Comparison of ENCODE assay signal across 8 cellular contexts in the genomic region with DNA sequence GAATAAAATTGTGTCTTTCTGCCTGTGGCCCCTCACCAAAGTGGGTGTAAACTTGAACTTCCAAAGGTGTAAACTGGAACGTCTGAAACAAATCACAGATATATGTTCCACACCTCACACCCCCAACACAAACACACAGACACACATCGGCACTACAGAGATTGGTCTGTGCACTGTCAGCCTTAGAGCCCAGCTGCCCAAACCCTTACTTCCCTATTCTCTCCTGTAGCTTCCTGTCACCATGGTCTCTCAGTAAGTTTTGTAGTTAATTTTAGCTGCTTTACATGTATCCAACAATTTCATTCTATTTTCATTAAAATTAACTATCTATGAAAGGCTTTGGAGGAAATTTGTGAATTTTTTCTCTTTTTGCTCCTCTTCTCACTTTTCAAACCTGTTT. TPM values are rescaled to one million over a fixed set of nuclear protein-coding genes. Genes with fewer than 3 reads are reported as not detected.
DNase-seq lines count a peak whose midpoint lies in the region; ATAC-seq, FAIRE-seq and TF ChIP-seq lines count a peak whose summit lies in the region.

No MANE protein-coding gene starts in this region.

- H3K4me1 Mint-ChIP-seq in activated T-helper 2 cell treated with anti-CD3 and anti-CD28 coated beads, Interferon-gamma antibody, Interleukin-2, Interleukin-4, amounts not matched to agents 10 μg/mL and 5 μg/mL and 100 μg/mL, durations not matched to agents 14 hours and 24 hours and 36 hours (ENCODE audit: low read depth) = peaks cover 48% of the 10 kb centered on the region

- 16% methylated on average over 2 of the region's 2 CpGs for WGBS in liver

- H3K27me3 ChIP-seq in liver (ENCODE audit: control insufficient read depth in 4 of 4, insufficient read depth in 4 of 4, low read length in 3 of 4) = no peaks in the 10 kb centered on the region

- H3K9ac ChIP-seq in liver (ENCODE audit: low read depth in 1 of 2, low read length in 2 of 2) = peak overlapping the region in 1 of 2 donors; percentile 5

- no peaks in the 10 kb centered on the region for H3K27me3 Mint-ChIP-seq in activated T-helper 2 cell treated with anti-CD3 and anti-CD28 coated beads, Interferon-gamma antibody, Interleukin-2, Interleukin-4, amounts not matched to agents 10 μg/mL and 5 μg/mL and 100 μg/mL, durations not matched to agents 14 hours and 24 hours and 36 hours (ENCODE audit: low read depth)

- H3K4me3 ChIP-seq in liver (ENCODE audit: low read depth in 1 of 3, low read length in 3 of 3) = no peak overlapping the region

- H3K9me3 ChIP-seq in liver (ENCODE audit: control insufficient read depth in 4 of 4, low read length in 3 of 4) = no peaks in the 10 kb centered on the region

- DNase-seq in GM18507 (ENCODE audit: extremely low spot score, insufficient read length, low read depth) (no peak), KG1 (lab: John Stamatoyannopoulos, UW) (peak; percentile 37), T-helper 1 cell (no peak), LoVo (ENCODE audit: low spot score) (no peak)
- DNase-seq in activated naive CD4-positive, alpha-beta T cell treated with anti-CD3 and anti-CD28 coated beads, Interleukin-2, amount 50 U/mL, for 16 hours = no peak
- no peak for DNase-seq in activated T-helper 2 cell treated with anti-CD3 and anti-CD28 coated beads, Interferon-gamma antibody, Interleukin-2, Interleukin-4, amounts not matched to agents 10 μg/mL and 5 μg/mL and 100 μg/mL, durations not matched to agents 14 hours and 24 hours and 36 hours (ENCODE audit: low spot score)

- intact Hi-C loops in activated T-helper 2 cell treated with anti-CD3 and anti-CD28 coated beads, Interferon-gamma antibody, Interleukin-2, Interleukin-4, amounts not matched to agents 10 μg/mL and 5 μg/mL and 100 μg/mL, durations not matched to agents 14 hours and 24 hours and 36 hours (cut with micrococcal nuclease) = loop anchor here (10.0 kb wide), 1 partner anchor 302 kb away; a partner anchor contains a TSS

- TF ChIP-seq RAD21 in liver (IDR thresholded peaks at IDR 0.05) = no peak

- H3K27ac Mint-ChIP-seq in activated T-helper 2 cell treated with anti-CD3 and anti-CD28 coated beads, Interferon-gamma antibody, Interleukin-2, Interleukin-4, amounts not matched to agents 10 μg/mL and 5 μg/mL and 100 μg/mL, durations not matched to agents 14 hours and 24 hours and 36 hours = no peak overlapping the region

- TF ChIP-seq CTCF in liver (IDR thresholded peaks at IDR 0.05; ENCODE audit: low read depth, low read length, missing input control) = no peak

- peak overlapping the region; percentile 19 to 55 for H3K27ac ChIP-seq in liver (ENCODE audit: low read depth in 1 of 2, low read length in 2 of 2)

- FAIRE-seq in GM18507 (lab: Jason Lieb, UNC) = peak; percentile 89

- no peaks in the 10 kb centered on the region for H3K36me3 ChIP-seq in liver (ENCODE audit: control insufficient read depth in 4 of 4, insufficient read depth in 3 of 4, low read depth in 1 of 4, low read length in 3 of 4)

- H3K36me3 Mint-ChIP-seq in activated T-helper 2 cell treated with anti-CD3 and anti-CD28 coated beads, Interferon-gamma antibody, Interleukin-2, Interleukin-4, amounts not matched to agents 10 μg/mL and 5 μg/mL and 100 μg/mL, durations not matched to agents 14 hours and 24 hours and 36 hours (ENCODE audit: low read depth) = peaks cover 62% of the 10 kb centered on the region

- peaks cover 5 to 44% (median 40%) of the 10 kb centered on the region in 4 donors for H3K4me1 ChIP-seq in liver (ENCODE audit: control insufficient read depth in 4 of 4, insufficient read depth in 4 of 4, low read length in 3 of 4)

- peak; percentile 75 for ATAC-seq in GM21723 (IDR thresholded peaks at IDR 0.05; ENCODE audit: unreplicated experiment)

- H3K9me3 Mint-ChIP-seq in activated T-helper 2 cell treated with anti-CD3 and anti-CD28 coated beads, Interferon-gamma antibody, Interleukin-2, Interleukin-4, amounts not matched to agents 10 μg/mL and 5 μg/mL and 100 μg/mL, durations not matched to agents 14 hours and 24 hours and 36 hours = peaks cover 15% of the 10 kb centered on the region

- no peak overlapping the region for H3K4me3 Mint-ChIP-seq in activated T-helper 2 cell treated with anti-CD3 and anti-CD28 coated beads, Interferon-gamma antibody, Interleukin-2, Interleukin-4, amounts not matched to agents 10 μg/mL and 5 μg/mL and 100 μg/mL, durations not matched to agents 14 hours and 24 hours and 36 hours (ENCODE audit: low read depth)

TF ChIP-seq in liver, 16 proteins besides CTCF, POLR2A, EP300 and RAD21:
- TF ChIP-seq RXRA (IDR thresholded peaks at IDR 0.05) (no peak), FOXA1 (IDR thresholded peaks at IDR 0.05) (no peak), GABPA (IDR thresholded peaks at IDR 0.05 in 1 of 2, conservative IDR thresholded peaks at IDR 0.05 in 1 of 2) (no peak), HNF4A (conservative IDR thresholded peaks at IDR 0.05) (no peak), SP1 (IDR thresholded peaks at IDR 0.05) (no peak), NR2F2 (IDR thresholded peaks at IDR 0.05) (no peak)
- TF ChIP-seq, protein P1, sequence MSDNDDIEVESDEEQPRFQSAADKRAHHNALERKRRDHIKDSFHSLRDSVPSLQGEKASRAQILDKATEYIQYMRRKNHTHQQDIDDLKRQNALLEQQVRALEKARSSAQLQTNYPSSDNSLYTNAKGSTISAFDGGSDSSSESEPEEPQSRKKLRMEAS (IDR thresholded peaks at IDR 0.05) = no peak

RNA-seq across cellular contexts. Expression of a gene that starts 5.4 kb away (rescaled TPM):
- total RNA-seq in liver = 100 to 1,000 TPM; 105 to 112 TPM
- polyA plus RNA-seq in liver = 10 to 100 TPM; 70.2 to 92.9 TPM
- total RNA-seq in activated T-helper 2 cell treated with anti-CD3 and anti-CD28 coated beads, Interferon-gamma antibody, Interleukin-2, Interleukin-4, amounts not matched to agents 10 μg/mL and 5 μg/mL and 100 μg/mL, durations not matched to agents 14 hours and 24 hours and 36 hours = 77.5 and 78.5 TPM in 2 replicates
